Comparison of ENCODE assay signal across 28 cellular contexts in genomic region chr10:58102897-58103296, GRCh38.
"Had no signal": no experiment of that assay in that cellular context is flagged by ENCODE, and none has a peak within 500 bp of the region (broad histone marks: within the 10 kb centered on the region; RNA-seq: fewer than 3 reads in every experiment).

No MANE protein-coding gene starts in this region.

- H3K36me3 ChIP-seq: neutrophil, pancreas, prostate gland, right lobe of liver, sigmoid colon, stomach, suprapubic skin, tibial artery, transverse colon, upper lobe of right lung, uterus had no signal

- H3K27me3 Mint-ChIP-seq: stimulated activated naive CD8-positive, alpha-beta T cell treated with anti-CD3 and anti-CD28 coated beads, Interleukin-15, Interleukin-2, amounts not matched to agents 100 ng/mL and 50 ng/mL, for 24 hours; type B pancreatic cell had no signal

- H3K9me3 ChIP-seq: neutrophil, pancreas, prostate gland, right lobe of liver, sigmoid colon, suprapubic skin, testis, tibial artery, transverse colon, upper lobe of right lung, uterus had no signal

- H3K9me3 Mint-ChIP-seq: stimulated activated effector memory CD8-positive, alpha-beta T cell treated with anti-CD3 and anti-CD28 coated beads, Interleukin-12 subunit alpha, Interleukin-12 subunit beta, amount 100 ng/mL, for 72 hours; stimulated activated naive CD8-positive, alpha-beta T cell treated with anti-CD3 and anti-CD28 coated beads, Interleukin-15, Interleukin-2, amounts not matched to agents 100 ng/mL and 50 ng/mL, for 24 hours; type B pancreatic cell had no signal

- H3K27ac Mint-ChIP-seq: naive B cell; natural killer cell; nephron; stimulated activated effector memory CD8-positive, alpha-beta T cell treated with anti-CD3 and anti-CD28 coated beads, Interleukin-12 subunit alpha, Interleukin-12 subunit beta, amount 100 ng/mL, for 72 hours; stimulated activated naive B cell treated with anti-CD40 and anti-IgM and Interleukin-4, amounts not matched to agents 10 μg/mL and 1 μg/mL and 100 μg/mL, for 72 hours; stimulated activated naive CD8-positive, alpha-beta T cell treated with anti-CD3 and anti-CD28 coated beads, Interleukin-15, Interleukin-2, amounts not matched to agents 100 ng/mL and 50 ng/mL, for 24 hours; type B pancreatic cell had no signal

- H3K36me3 Mint-ChIP-seq: naive B cell; natural killer cell; stimulated activated effector memory CD8-positive, alpha-beta T cell treated with anti-CD3 and anti-CD28 coated beads, Interleukin-12 subunit alpha, Interleukin-12 subunit beta, amount 100 ng/mL, for 72 hours; stimulated activated naive B cell treated with anti-CD40 and anti-IgM and Interleukin-4, amounts not matched to agents 10 μg/mL and 1 μg/mL and 100 μg/mL, for 72 hours; type B pancreatic cell had no signal

- H3K27ac ChIP-seq: neutrophil, pancreas, prostate gland, right lobe of liver, sigmoid colon, stomach, suprapubic skin, testis, tibial artery, transverse colon, upper lobe of right lung, uterus had no signal

- ATAC-seq: natural killer cell; pancreas; right cardiac atrium; right lobe of liver; stimulated activated effector memory CD8-positive, alpha-beta T cell treated with anti-CD3 and anti-CD28 coated beads, Interleukin-12 subunit alpha, Interleukin-12 subunit beta, amount 100 ng/mL, for 72 hours; stimulated activated naive B cell treated with anti-CD40 and anti-IgM and Interleukin-4, amounts not matched to agents 10 μg/mL and 1 μg/mL and 100 μg/mL, for 72 hours; upper lobe of right lung had no signal

- H3K4me1 Mint-ChIP-seq: naive B cell; natural killer cell; nephron; neural crest cell; stimulated activated effector memory CD8-positive, alpha-beta T cell treated with anti-CD3 and anti-CD28 coated beads, Interleukin-12 subunit alpha, Interleukin-12 subunit beta, amount 100 ng/mL, for 72 hours; stimulated activated naive B cell treated with anti-CD40 and anti-IgM and Interleukin-4, amounts not matched to agents 10 μg/mL and 1 μg/mL and 100 μg/mL, for 72 hours had no signal

- H3K4me3 ChIP-seq: pancreas, prostate gland, right lobe of liver, sigmoid colon, stomach, suprapubic skin, testis, tibial artery, transverse colon, upper lobe of right lung, uterus had no signal

- DNase-seq: naive B cell; natural killer cell; nucleus accumbens; pancreas; right cardiac atrium; right lobe of liver; sigmoid colon; small intestine; stimulated activated CD4-positive, alpha-beta T cell treated with anti-CD3 and anti-CD28 coated beads, Interleukin-15, amount 100 ng/mL, for 24 hours; stimulated activated CD4-positive, alpha-beta T cell treated with anti-CD3 and anti-CD28 coated beads, Interleukin-2, amount 100 ng/mL, for 24 hours; stimulated activated CD4-positive, alpha-beta T cell treated with anti-CD3 and anti-CD28 coated beads, Interleukin-2, amount 100 ng/mL, for 48 hours; stimulated activated CD4-positive, alpha-beta T cell treated with anti-CD3 and anti-CD28 coated beads, Interleukin-4, amount 100 ng/mL, for 24 hours; stimulated activated naive B cell treated with anti-CD40 and anti-IgM and Interleukin-4, amounts not matched to agents 10 μg/mL and 1 μg/mL and 100 μg/mL, for 72 hours; stimulated activated naive CD4-positive, alpha-beta T cell treated with Interleukin-2 at 50 U/mL for 16 hours; stomach; testis; tibial artery; transverse colon; upper lobe of right lung; uterus had no signal

- H3K4me3 Mint-ChIP-seq: naive B cell; natural killer cell; nephron; neural crest cell; stimulated activated effector memory CD8-positive, alpha-beta T cell treated with anti-CD3 and anti-CD28 coated beads, Interleukin-12 subunit alpha, Interleukin-12 subunit beta, amount 100 ng/mL, for 72 hours; stimulated activated naive B cell treated with anti-CD40 and anti-IgM and Interleukin-4, amounts not matched to agents 10 μg/mL and 1 μg/mL and 100 μg/mL, for 72 hours; stimulated activated naive CD8-positive, alpha-beta T cell treated with anti-CD3 and anti-CD28 coated beads, Interleukin-15, Interleukin-2, amounts not matched to agents 100 ng/mL and 50 ng/mL, for 24 hours; type B pancreatic cell had no signal

- H3K27me3 ChIP-seq: neutrophil, pancreas, right lobe of liver, sigmoid colon, stomach, suprapubic skin, testis, tibial artery, transverse colon, upper lobe of right lung, uterus had no signal

- H3K4me1 ChIP-seq: pancreas, prostate gland, right lobe of liver, sigmoid colon, stomach, suprapubic skin, testis, transverse colon, upper lobe of right lung, uterus had no signal
